1 cellular context compared by ENCODE assay signal in genomic region chr3:45199837-45200648, GRCh38.
A peak's percentile ranks its signal among the peaks of the same experiment; 100 is the strongest.
TF ChIP-seq lines count a peak whose summit lies in the region.

No MANE protein-coding gene starts in this region.

TF ChIP-seq in H1, 55 proteins besides CTCF, POLR2A, EP300 and RAD21 (continued from another document):
- TF ChIP-seq, protein P1, sequence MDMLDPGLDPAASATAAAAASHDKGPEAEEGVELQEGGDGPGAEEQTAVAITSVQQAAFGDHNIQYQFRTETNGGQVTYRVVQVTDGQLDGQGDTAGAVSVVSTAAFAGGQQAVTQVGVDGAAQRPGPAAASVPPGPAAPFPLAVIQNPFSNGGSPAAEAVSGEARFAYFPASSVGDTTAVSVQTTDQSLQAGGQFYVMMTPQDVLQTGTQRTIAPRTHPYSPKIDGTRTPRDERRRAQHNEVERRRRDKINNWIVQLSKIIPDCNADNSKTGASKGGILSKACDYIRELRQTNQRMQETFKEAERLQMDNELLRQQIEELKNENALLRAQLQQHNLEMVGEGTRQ (IDR thresholded peaks at IDR 0.05; ENCODE audit: low read length), result no peak
- TF ChIP-seq GABPA (IDR thresholded peaks at IDR 0.05; ENCODE audit: borderline replicate concordance, insufficient read depth, low read length) (no peak), JUND (IDR thresholded peaks at IDR 0.05; ENCODE audit: low read length) (peak; percentile 82), TEAD4 (IDR thresholded peaks at IDR 0.05; ENCODE audit: low read depth, low read length) (peak; percentile 34; the same call in 1 of the 2 replicates)
